21 cellular contexts compared by ENCODE assay signal in genomic region chr5:82150562-82150961, GRCh38.
DNase-seq lines count a peak whose midpoint lies in the region; ATAC-seq and TF ChIP-seq lines count a peak whose summit lies in the region.
"Had no signal": no experiment of that assay in that cellular context is flagged by ENCODE, and none has a peak within 500 bp of the region (broad histone marks: within the 10 kb centered on the region; RNA-seq: fewer than 3 reads in every experiment).

No MANE protein-coding gene starts in this region.

- H3K36me3 ChIP-seq in left ventricle myocardium inferior = no peaks in the 10 kb centered on the region
- H3K36me3 ChIP-seq: adrenal gland, heart right ventricle, SJSA1, spleen had no signal

- no peaks in the 10 kb centered on the region for H3K9me3 ChIP-seq in left ventricle myocardium inferior (replicated peaks)
- H3K9me3 ChIP-seq: adrenal gland, BLaER1, heart right ventricle, SJSA1, spleen had no signal

- no peaks in the 10 kb centered on the region for H3K27me3 ChIP-seq in left ventricle myocardium inferior (ENCODE audit: low read depth)
- H3K27me3 ChIP-seq: adrenal gland, BLaER1, heart right ventricle, SJSA1, spleen had no signal

- H3K4me3 ChIP-seq in left ventricle myocardium inferior = no peak overlapping the region
- H3K4me3 ChIP-seq: adrenal gland, BLaER1, heart right ventricle, SJSA1, spleen had no signal

- DNase-seq in Right ventricle myocardium superior (no peak), left ventricle myocardium inferior (no peak), NCI-H69 (lab: John Stamatoyannopoulos, UW) (peak; percentile 41), head of caudate nucleus (peak in 22 of 42 donors; percentile 2 to 59 (median 18)), renal cortical epithelial cell (ENCODE audit: low read depth) (peak; percentile 54), G401 (ENCODE audit: low spot score) (no peak), COR-L47 (lab: John Stamatoyannopoulos, UW) (no peak)
- DNase-seq: activated CD4-positive, CD25-positive, alpha-beta regulatory T cell; activated naive CD4-positive, alpha-beta T cell treated with Interleukin-2 at 50 U/mL for 16 hours; activated T-cell treated with anti-CD3 and anti-CD28 coated beads, Interleukin-2, amount 50 U/mL, for 72 hours; adrenal gland; DMS79; heart right ventricle; naive thymus-derived CD4-positive, alpha-beta T cell; NCI-H1048; NCI-H1930; NCI-H526; spleen had no signal

- no peak for TF ChIP-seq CTCF in left ventricle myocardium inferior (IDR thresholded peaks at IDR 0.05; ENCODE audit: borderline replicate concordance)

- peaks cover 10% of the 10 kb centered on the region for H3K4me1 ChIP-seq in left ventricle myocardium inferior
- H3K4me1 ChIP-seq: BLaER1, SJSA1, spleen had no signal

- no peak overlapping the region for H3K27ac ChIP-seq in left ventricle myocardium inferior (replicated peaks)
- H3K27ac ChIP-seq: adrenal gland, BLaER1, heart right ventricle, SJSA1, spleen had no signal

- ATAC-seq in Right ventricle myocardium superior (ENCODE audit: poor library complexity) (peak; percentile 42), GM18907 (IDR thresholded peaks at IDR 0.05; ENCODE audit: unreplicated experiment) (no peak)
- ATAC-seq: activated T-cell treated with anti-CD3 and anti-CD28 coated beads, Interleukin-2, amount 50 U/mL, for 72 hours; naive thymus-derived CD4-positive, alpha-beta T cell had no signal

- intact Hi-C loops in Right ventricle myocardium superior (cut with DNase I) = no loop called here
- intact Hi-C loops in left ventricle myocardium inferior (cut with micrococcal nuclease) = no loop called here
- intact Hi-C loops in head of caudate nucleus (cut with DNase I) = no loop called here

- in situ Hi-C loops in G401 (cut with HindIII; ENCODE audit: low sequenced_read_pairs) = no loop called here

Comparison
In these comparisons a context has a peak if more than half of its experiments do, and no peak if none do; other contexts are left out.
1. DNase-seq: peak in NCI-H69 (single experiment), head of caudate nucleus (22 of 42) and renal cortical epithelial cell (single experiment); none in Right ventricle myocardium superior (single experiment), left ventricle myocardium inferior (single experiment), G401 (single experiment) and COR-L47 (single experiment).